ENCODE assay signal across 1 cellular context in genomic region chr2:1925928-1926327, GRCh38.
TF ChIP-seq lines count a peak whose summit lies in the region.

No MANE protein-coding gene starts in this region.

TF ChIP-seq in GM23338, 12 proteins besides CTCF, POLR2A, EP300 and RAD21 (continued from another document):
- no peak for TF ChIP-seq ZNF462 (CRISPR knock-in tag; IDR thresholded peaks at IDR 0.05)
- no peak for TF ChIP-seq POLR2AphosphoS5 (IDR thresholded peaks at IDR 0.05; ENCODE audit: low read depth)
- TF ChIP-seq ZNF331 (CRISPR knock-in tag; IDR thresholded peaks at IDR 0.05; ENCODE audit: low read depth), result no peak
- no peak for TF ChIP-seq ZNF114 (CRISPR knock-in tag; IDR thresholded peaks at IDR 0.05)
TF ChIP-seq in GM23338: peak in this region for 0.
